In genomic region chr12:76007640-76008039, GRCh38 we compare ENCODE assay signal across 1 cellular context.
TF ChIP-seq lines count a peak whose summit lies in the region.

No MANE protein-coding gene starts in this region.

TF ChIP-seq in H1, 55 proteins besides CTCF, POLR2A, EP300 and RAD21:
- TF ChIP-seq ASH2L (IDR thresholded peaks at IDR 0.05; ENCODE audit: low read length): no peak
